1 cellular context compared by ENCODE assay signal in the genomic region with DNA sequence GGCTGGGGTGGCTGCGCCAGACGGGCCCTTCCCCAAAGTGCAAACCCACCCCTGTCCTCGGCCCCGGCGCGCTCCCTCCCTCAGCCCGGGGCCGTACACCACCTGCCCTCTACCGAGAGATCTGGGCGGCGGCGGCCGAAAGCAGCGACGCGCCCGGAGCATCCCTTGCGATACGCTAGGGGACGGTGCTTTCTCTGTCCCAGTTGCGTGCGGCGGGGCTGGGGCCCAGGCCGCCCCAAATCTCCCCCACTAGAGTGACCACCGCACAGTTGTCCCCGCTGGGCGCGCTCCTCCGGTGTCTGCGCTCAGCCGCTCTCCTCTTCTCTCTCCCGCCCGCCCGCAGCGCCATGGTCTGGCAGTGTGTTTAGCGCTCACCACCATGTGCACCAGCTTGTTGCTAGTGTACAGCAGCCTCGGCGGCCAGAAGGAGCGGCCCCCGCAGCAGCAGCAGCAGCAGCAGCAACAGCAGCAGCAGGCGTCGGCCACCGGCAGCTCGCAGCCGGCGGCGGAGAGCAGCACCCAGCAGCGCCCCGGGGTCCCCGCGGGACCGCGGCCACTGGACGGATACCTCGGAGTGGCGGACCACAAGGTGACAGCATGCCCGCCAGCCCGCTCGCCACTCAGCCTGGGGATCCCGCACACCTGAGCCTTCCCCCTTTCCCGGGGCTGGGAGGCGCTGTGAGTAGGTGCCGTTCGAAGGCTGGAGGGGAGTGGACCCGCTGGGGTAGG.
TF ChIP-seq lines count a peak whose summit lies in the region.

No MANE protein-coding gene starts in this region.

TF ChIP-seq in H1, 55 proteins besides CTCF, POLR2A, EP300 and RAD21 (continued from another document):
- TF ChIP-seq RNF2 (IDR thresholded peaks at IDR 0.05; ENCODE audit: borderline replicate concordance, low read depth, low read length, missing control alignments, poor library complexity, severe bottlenecking), result peak; percentile 63
- 0 out of 4 replicates have a peak, but pooled peaks of 1 of the 2 experiments have one; percentile 33 for TF ChIP-seq SIN3A (conservative IDR thresholded peaks at IDR 0.05 in 1 of 2, IDR thresholded peaks at IDR 0.05 in 1 of 2; ENCODE audit: low read depth in 1 of 2, low read length in 2 of 2)
- TF ChIP-seq, protein P1, sequence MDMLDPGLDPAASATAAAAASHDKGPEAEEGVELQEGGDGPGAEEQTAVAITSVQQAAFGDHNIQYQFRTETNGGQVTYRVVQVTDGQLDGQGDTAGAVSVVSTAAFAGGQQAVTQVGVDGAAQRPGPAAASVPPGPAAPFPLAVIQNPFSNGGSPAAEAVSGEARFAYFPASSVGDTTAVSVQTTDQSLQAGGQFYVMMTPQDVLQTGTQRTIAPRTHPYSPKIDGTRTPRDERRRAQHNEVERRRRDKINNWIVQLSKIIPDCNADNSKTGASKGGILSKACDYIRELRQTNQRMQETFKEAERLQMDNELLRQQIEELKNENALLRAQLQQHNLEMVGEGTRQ (IDR thresholded peaks at IDR 0.05; ENCODE audit: low read length), result no peak
- TF ChIP-seq, protein P2, sequence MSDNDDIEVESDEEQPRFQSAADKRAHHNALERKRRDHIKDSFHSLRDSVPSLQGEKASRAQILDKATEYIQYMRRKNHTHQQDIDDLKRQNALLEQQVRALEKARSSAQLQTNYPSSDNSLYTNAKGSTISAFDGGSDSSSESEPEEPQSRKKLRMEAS (IDR thresholded peaks at IDR 0.05), result peak; percentile 92
- peak; percentile 2; the same call in 1 of the 2 replicates for TF ChIP-seq TAF1 (IDR thresholded peaks at IDR 0.05; ENCODE audit: low read depth, low read length)
- TF ChIP-seq, protein P3, sequence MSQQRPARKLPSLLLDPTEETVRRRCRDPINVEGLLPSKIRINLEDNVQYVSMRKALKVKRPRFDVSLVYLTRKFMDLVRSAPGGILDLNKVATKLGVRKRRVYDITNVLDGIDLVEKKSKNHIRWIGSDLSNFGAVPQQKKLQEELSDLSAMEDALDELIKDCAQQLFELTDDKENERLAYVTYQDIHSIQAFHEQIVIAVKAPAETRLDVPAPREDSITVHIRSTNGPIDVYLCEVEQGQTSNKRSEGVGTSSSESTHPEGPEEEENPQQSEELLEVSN (IDR thresholded peaks at IDR 0.05), result peak; percentile 83
- TF ChIP-seq, protein P4, sequence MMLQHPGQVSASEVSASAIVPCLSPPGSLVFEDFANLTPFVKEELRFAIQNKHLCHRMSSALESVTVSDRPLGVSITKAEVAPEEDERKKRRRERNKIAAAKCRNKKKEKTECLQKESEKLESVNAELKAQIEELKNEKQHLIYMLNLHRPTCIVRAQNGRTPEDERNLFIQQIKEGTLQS (IDR thresholded peaks at IDR 0.05; ENCODE audit: insufficient read depth, low read depth, low read length), result no peak
- TF ChIP-seq SUZ12 (IDR thresholded peaks at IDR 0.05; ENCODE audit: low read length), result peak; percentile 51; the same call in 1 of the 2 replicates
- no peak for TF ChIP-seq RXRA (IDR thresholded peaks at IDR 0.05; ENCODE audit: insufficient read depth, low read depth, low read length)
- no peak for TF ChIP-seq MAFK (IDR thresholded peaks at IDR 0.05; ENCODE audit: low read depth, low read length)
- TF ChIP-seq KDM4A (IDR thresholded peaks at IDR 0.05; ENCODE audit: low read depth, low read length, severe bottlenecking), result peak; percentile 92
